1 cellular context compared by ENCODE assay signal in genomic region chr2:143816927-143817326, GRCh38.
TF ChIP-seq lines count a peak whose summit lies in the region.

No MANE protein-coding gene starts in this region.

TF ChIP-seq in GM23338, 12 proteins besides CTCF, POLR2A, EP300 and RAD21:
- TF ChIP-seq ZNF462 (CRISPR knock-in tag; IDR thresholded peaks at IDR 0.05) (no peak), STAT1 (IDR thresholded peaks at IDR 0.05; ENCODE audit: unreplicated experiment) (no peak)
